Comparison of ENCODE assay signal across 2 cellular contexts in genomic region chr1:52424757-52425265, GRCh38.
TF ChIP-seq lines count a peak whose summit lies in the region.

No MANE protein-coding gene starts in this region.

TF ChIP-seq in SK-N-SH, 30 proteins besides CTCF, POLR2A, EP300 and RAD21:
- TF ChIP-seq EZH2phosphoT487 (IDR thresholded peaks at IDR 0.05; ENCODE audit: borderline replicate concordance, low read depth): no peak
- TF ChIP-seq SMC3 (IDR thresholded peaks at IDR 0.05; ENCODE audit: low read depth, low read length): no peak
- no peak for TF ChIP-seq RFX5 (IDR thresholded peaks at IDR 0.05; ENCODE audit: low read length)
- no peak for TF ChIP-seq FOXM1 (IDR thresholded peaks at IDR 0.05; ENCODE audit: low read depth)
- TF ChIP-seq MEF2A (IDR thresholded peaks at IDR 0.05; ENCODE audit: borderline replicate concordance, low read depth): no peak
- no peak for TF ChIP-seq TAF1 (IDR thresholded peaks at IDR 0.05; ENCODE audit: borderline replicate concordance, low read depth, low read length)
- no peak for TF ChIP-seq RXRA (IDR thresholded peaks at IDR 0.05; ENCODE audit: borderline replicate concordance, low read depth)
- TF ChIP-seq IRF3 (IDR thresholded peaks at IDR 0.05; ENCODE audit: low read depth, low read length): no peak
- TF ChIP-seq GATA2 (CRISPR knock-in tag; IDR thresholded peaks at IDR 0.05): no peak

TF ChIP-seq in SK-N-SH treated with all-trans-retinoic acid at 6 μM for 48 hours, 23 proteins besides CTCF, POLR2A, EP300 and RAD21:
- no peak for TF ChIP-seq CREB5 (CRISPR knock-in tag; IDR thresholded peaks at IDR 0.05; ENCODE audit: low read depth)
- no peak for TF ChIP-seq OSR1 (CRISPR knock-in tag; IDR thresholded peaks at IDR 0.05)
